In the genomic region with DNA sequence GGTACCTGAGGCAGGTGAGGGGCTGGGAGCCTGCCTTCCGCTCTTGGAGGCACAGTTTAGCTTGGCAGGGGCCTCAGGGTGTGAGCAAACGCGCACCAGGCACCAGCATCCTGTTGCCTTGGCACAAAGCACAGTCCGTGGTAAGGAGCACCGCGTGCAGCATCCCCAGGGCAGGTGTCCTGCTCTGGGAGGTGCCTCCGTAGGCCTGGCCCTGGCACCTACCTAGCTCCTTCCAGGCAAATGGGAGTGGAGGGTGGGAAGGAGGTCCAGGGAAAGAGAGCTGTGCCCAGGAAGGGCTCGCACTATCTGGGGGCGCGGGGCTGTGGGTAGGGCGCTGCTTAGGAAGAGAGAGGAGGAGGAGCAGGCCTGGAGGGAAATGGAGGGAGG, we compare ENCODE assay signal across 8 cellular contexts. TPM values are rescaled to one million over a fixed set of nuclear protein-coding genes. Genes with fewer than 3 reads are reported as not detected.
DNase-seq lines count a peak whose midpoint lies in the region; ATAC-seq and TF ChIP-seq lines count a peak whose summit lies in the region.

No MANE protein-coding gene starts in this region.

- ATAC-seq in HG02884 (IDR thresholded peaks at IDR 0.05; ENCODE audit: unreplicated experiment): no peak

- H3K36me3 ChIP-seq in esophagus muscularis mucosa: no peaks in the 10 kb centered on the region
- H3K36me3 ChIP-seq in skeletal muscle satellite cell (ENCODE audit: insufficient read depth, low read length): no peaks in the 10 kb centered on the region

- H3K4me1 ChIP-seq in esophagus muscularis mucosa: peaks cover 54 to 85% (median 82%) of the 10 kb centered on the region in 4 donors
- H3K4me1 ChIP-seq in skeletal muscle satellite cell (ENCODE audit: control insufficient read depth, insufficient read depth, low read length): peaks cover 27% of the 10 kb centered on the region

- TF ChIP-seq EP300 in esophagus muscularis mucosa (IDR thresholded peaks at IDR 0.05): no peak

- H3K9ac ChIP-seq in skeletal muscle satellite cell (ENCODE audit: low read depth, low read length): no peak overlapping the region

- TF ChIP-seq POLR2A in esophagus muscularis mucosa (IDR thresholded peaks at IDR 0.05; ENCODE audit: low read depth): no peak

- intact Hi-C loops in esophagus muscularis mucosa (cut with DNase I): loop anchor here (1.0 to 10.0 kb wide), 3 partner anchors 55 to 295 kb away; no protein-coding TSS in a partner anchor

- H3K4me3 ChIP-seq in esophagus muscularis mucosa (peak overlapping the region; percentile 13 to 73 (median 56)), skeletal muscle satellite cell (ENCODE audit: low read length) (peak overlapping the region; percentile 40)

- no peaks in the 10 kb centered on the region for H3K27me3 ChIP-seq in esophagus muscularis mucosa
- H3K27me3 ChIP-seq in skeletal muscle satellite cell (ENCODE audit: control insufficient read depth, insufficient read depth, low read length): no peaks in the 10 kb centered on the region

- H3K4me2 ChIP-seq in skeletal muscle satellite cell (ENCODE audit: low read length): peak overlapping the region; percentile 74

- DNase-seq in NCI-H2029 (lab: John Stamatoyannopoulos, UW) (peak; percentile 40), NCI-H2029 treated with DMSO at 0.1 percent for 48 hours (lab: John Stamatoyannopoulos, UW) (no peak), NCI-H2196 treated with DMSO at 0.1 percent for 48 hours (lab: John Stamatoyannopoulos, UW; ENCODE audit: unreplicated experiment) (peak; percentile 66), esophagus muscularis mucosa (ENCODE audit: extremely low spot score) (no peak), NCI-H1436 (lab: John Stamatoyannopoulos, UW) (no peak), mesenteric fat pad (ENCODE audit: low spot score) (no peak)

- H3K9me3 ChIP-seq in esophagus muscularis mucosa: no peaks in the 10 kb centered on the region
- H3K9me3 ChIP-seq in skeletal muscle satellite cell (replicated peaks; ENCODE audit: low read length): no peaks in the 10 kb centered on the region

- no peak for TF ChIP-seq CTCF in esophagus muscularis mucosa (IDR thresholded peaks at IDR 0.05)

- 42% methylated on average over 11 of the region's 11 CpGs for WGBS in esophagus muscularis mucosa

- H3K27ac ChIP-seq in esophagus muscularis mucosa (replicated peaks in 1 of 4): peak overlapping the region in 2 of 4 donors; percentile 12 to 87

RNA-seq across cellular contexts. Expression of gene GSE1, which starts 3.1 kb away (rescaled TPM):
- 10 to 100 TPM; 45.4 to 79.4 (median 49.5) TPM for total RNA-seq in esophagus muscularis mucosa
- total RNA-seq in skeletal muscle satellite cell (2012; rRNA removed): 23.6 and 27.6 TPM in 2 replicates
- total RNA-seq in mesenteric fat pad: 129 TPM

Comparison
In these comparisons a context has a peak if more than half of its experiments do, and no peak if none do; other contexts are left out.
1. DNase-seq: peak in NCI-H2029 (single experiment) and NCI-H2196 treated with DMSO at 0.1 percent for 48 hours (single experiment); none in NCI-H2029 treated with DMSO at 0.1 percent for 48 hours (single experiment), esophagus muscularis mucosa (single experiment), NCI-H1436 (single experiment) and mesenteric fat pad (single experiment).